ENCODE assay signal across 8 cellular contexts in genomic region chr17:58785097-58785496, GRCh38.
"Had no signal": no experiment of that assay in that cellular context is flagged by ENCODE, and none has a peak within 500 bp of the region (broad histone marks: within the 10 kb centered on the region; RNA-seq: fewer than 3 reads in every experiment).

No MANE protein-coding gene starts in this region.

- FAIRE-seq: G401.6, GM12878, GM12891, GM12892, GM18507, GM19239 had no signal

- DNase-seq: GDM1, GF-D8 had no signal

- ATAC-seq: GM12878 had no signal

- H3K4me3 ChIP-seq: GM12878 had no signal
